Comparison of ENCODE assay signal across 8 cellular contexts in genomic region chr7:74092964-74093339, GRCh38. TPM values are rescaled to one million over a fixed set of nuclear protein-coding genes. Genes with fewer than 3 reads are reported as not detected.
DNase-seq lines count a peak whose midpoint lies in the region; ATAC-seq and TF ChIP-seq lines count a peak whose summit lies in the region.
"Had no signal": no experiment of that assay in that cellular context is flagged by ENCODE, and none has a peak within 500 bp of the region (broad histone marks: within the 10 kb centered on the region; RNA-seq: fewer than 3 reads in every experiment).

No MANE protein-coding gene starts in this region.

- no peak overlapping the region for H3K27ac Mint-ChIP-seq in activated CD4-positive, alpha-beta T cell treated with anti-CD3 and anti-CD28 coated beads, Interleukin-2, amount 10 ng/mL, durations not matched to agents 24 days and 14 days

- H3K9me3 ChIP-seq in HEK293 (ENCODE audit: control insufficient read depth, insufficient read depth, low read depth, low read length) (no peaks in the 10 kb centered on the region), NT2/D1 (ENCODE audit: insufficient read depth, low read length) (peaks cover 15% of the 10 kb centered on the region), skeletal muscle tissue (ENCODE audit: control insufficient read depth in 3 of 3, low read length in 3 of 3) (no peaks in the 10 kb centered on the region)

- POLR2A ChIA-PET in HEK293 (lab: Yijun Ruan, JAX), result interaction anchor here (1.5 kb wide), 1 partner anchor 9 kb away, joined by 4 read pairs; the partner anchor contains the start of gene LIMK1

- H3K4me1 ChIP-seq in HEK293 (ENCODE audit: control insufficient read depth, insufficient read depth, low read length), result no peaks in the 10 kb centered on the region
- peaks cover 17% of the 10 kb centered on the region for H3K4me1 ChIP-seq in NT2/D1 (ENCODE audit: insufficient read depth, insufficient read length)
- H3K4me1 ChIP-seq in skeletal muscle tissue (ENCODE audit: control insufficient read depth in 3 of 3, insufficient read depth in 3 of 3, low read length in 3 of 3), result peaks cover 25 to 27% (median 26%) of the 10 kb centered on the region in 3 donors
- H3K4me1 ChIP-seq: parathyroid adenoma had no signal

- no peaks in the 10 kb centered on the region for H3K9me3 Mint-ChIP-seq in activated CD4-positive, alpha-beta T cell treated with anti-CD3 and anti-CD28 coated beads, Interleukin-2, amount 10 ng/mL, durations not matched to agents 24 days and 14 days

- intact Hi-C loops in activated CD4-positive, alpha-beta T cell treated with anti-CD3 and anti-CD28 coated beads, Interleukin-2, amount 10 ng/mL, durations not matched to agents 24 days and 14 days (cut with micrococcal nuclease), result no loop called here

- DNase-seq in NT2/D1 (ENCODE audit: low read depth, low spot score) (no peak), fibroblast of mammary gland (ENCODE audit: low read depth) (peak; percentile 16), SW480 (ENCODE audit: low spot score) (no peak)
- no peak for DNase-seq in activated CD4-positive, alpha-beta T cell treated with anti-CD3 and anti-CD28 coated beads, Interleukin-2, amount 10 ng/mL, durations not matched to agents 24 days and 14 days

- peak overlapping the region; percentile 61 for H3K9ac ChIP-seq in NT2/D1 (ENCODE audit: insufficient read length, low read depth)
- peak overlapping the region in 2 of 3 donors; percentile 33 to 40 for H3K9ac ChIP-seq in skeletal muscle tissue (ENCODE audit: low read depth in 1 of 3, low read length in 3 of 3)
- H3K9ac ChIP-seq: parathyroid adenoma had no signal

- no peak overlapping the region for H3K4me3 Mint-ChIP-seq in activated CD4-positive, alpha-beta T cell treated with anti-CD3 and anti-CD28 coated beads, Interleukin-2, amount 10 ng/mL, durations not matched to agents 24 days and 14 days

- no peak for TF ChIP-seq CTCF in HEK293 (tag by site-specific recombination; IDR thresholded peaks at IDR 0.05)
- TF ChIP-seq CTCF in fibroblast of mammary gland (conservative IDR thresholded peaks at IDR 0.05; ENCODE audit: control insufficient read depth, insufficient read depth, low read depth, low read length), result no peak

- H3K27me3 Mint-ChIP-seq in activated CD4-positive, alpha-beta T cell treated with anti-CD3 and anti-CD28 coated beads, Interleukin-2, amount 10 ng/mL, durations not matched to agents 24 days and 14 days, result no peaks in the 10 kb centered on the region

- H3K36me3 ChIP-seq in HEK293 (ENCODE audit: control insufficient read depth in 2 of 2, insufficient read depth in 1 of 2, low read length in 2 of 2), result peaks cover 7 to 28% of the 10 kb centered on the region in 2 experiments; a peak in 2 of 3 replicates
- H3K36me3 ChIP-seq in NT2/D1 (ENCODE audit: insufficient read depth, insufficient read length, low read length), result peaks cover 54% of the 10 kb centered on the region
- H3K36me3 ChIP-seq in skeletal muscle tissue (ENCODE audit: control insufficient read depth in 3 of 3, insufficient read depth in 3 of 3, low read length in 3 of 3), result peaks cover 7 to 20% (median 9%) of the 10 kb centered on the region in 3 donors

- H3K4me1 Mint-ChIP-seq in activated CD4-positive, alpha-beta T cell treated with anti-CD3 and anti-CD28 coated beads, Interleukin-2, amount 10 ng/mL, durations not matched to agents 24 days and 14 days, result peaks cover 25% of the 10 kb centered on the region

- H3K27ac ChIP-seq in HEK293 (ENCODE audit: extremely low read depth, low read depth, low read length) (no peak overlapping the region), skeletal muscle tissue (ENCODE audit: low read depth, low read length) (peak overlapping the region; percentile 7)
- H3K27ac ChIP-seq: parathyroid adenoma had no signal

- CTCF ChIA-PET in HEK293 (lab: Yijun Ruan, JAX), result no interaction called here

- peaks cover 10% of the 10 kb centered on the region for H3K36me3 Mint-ChIP-seq in activated CD4-positive, alpha-beta T cell treated with anti-CD3 and anti-CD28 coated beads, Interleukin-2, amount 10 ng/mL, durations not matched to agents 24 days and 14 days (ENCODE audit: low read depth)

- ATAC-seq in GM18519 (IDR thresholded peaks at IDR 0.05; ENCODE audit: low FRiP score, unreplicated experiment), result peak; percentile 49

- no peak overlapping the region for H3K4me3 ChIP-seq in HEK293 (ENCODE audit: low read depth, low read length)
- H3K4me3 ChIP-seq in NT2/D1 (ENCODE audit: insufficient read length, low read depth), result no peak overlapping the region
- H3K4me3 ChIP-seq in fibroblast of mammary gland (ENCODE audit: control insufficient read depth, low read depth, low read length), result no peak overlapping the region
- peak overlapping the region in 2 of 3 donors; percentile 22 to 30 for H3K4me3 ChIP-seq in skeletal muscle tissue (ENCODE audit: low read length in 3 of 3)

- H3K27me3 ChIP-seq in NT2/D1 (ENCODE audit: insufficient read depth, insufficient read length), result no peaks in the 10 kb centered on the region
- no peaks in the 10 kb centered on the region for H3K27me3 ChIP-seq in skeletal muscle tissue (ENCODE audit: control insufficient read depth in 3 of 3, insufficient read depth in 3 of 3, low read length in 3 of 3)

TF ChIP-seq in HEK293, 187 proteins besides CTCF, POLR2A, EP300 and RAD21:
- TF ChIP-seq EGR2 (tag by site-specific recombination; IDR thresholded peaks at IDR 0.05; ENCODE audit: low read depth) (0 out of 2 replicates have a peak, but pooled peaks have one; percentile 7), ZNF501 (tag by site-specific recombination; IDR thresholded peaks at IDR 0.05) (no peak)

RNA-seq across cellular contexts. Expression of gene LIMK1, which starts 9.3 kb away (rescaled TPM):
- total RNA-seq in skeletal muscle tissue, result 4.7 TPM
- total RNA-seq in activated CD4-positive, alpha-beta T cell treated with anti-CD3 and anti-CD28 coated beads, Interleukin-2, amount 10 ng/mL, durations not matched to agents 24 days and 14 days, result 25.3 and 26.3 TPM in 2 replicates

Comparison
In these comparisons a context has a peak if more than half of its experiments do, and no peak if none do; other contexts are left out.
1. H3K4me3 ChIP-seq: peak in skeletal muscle tissue (2 of 3); none in HEK293 (single experiment), NT2/D1 (single experiment) and fibroblast of mammary gland (single experiment).